Comparison of ENCODE assay signal across 25 cellular contexts in genomic region chr6:103396768-103397167, GRCh38.
"Had no signal": no experiment of that assay in that cellular context is flagged by ENCODE, and none has a peak within 500 bp of the region (broad histone marks: within the 10 kb centered on the region; RNA-seq: fewer than 3 reads in every experiment).

No MANE protein-coding gene starts in this region.

- H3K4me3 ChIP-seq: colonic mucosa, coronary artery, dorsolateral prefrontal cortex, esophagus muscularis mucosa, esophagus squamous epithelium, gastrocnemius medialis, gastroesophageal sphincter, heart left ventricle, heart right ventricle had no signal

- H3K9me3 ChIP-seq: colonic mucosa, gastrocnemius medialis had no signal

- H3K27ac Mint-ChIP-seq: dendritic cell treated with granulocyte-macrophage colony-stimulating factor and Interleukin-4, amounts not matched to agents 40 ng/mL and 50 ng/mL, for 4 days; effector memory CD8-positive, alpha-beta T cell; endodermal cell had no signal

- H3K27ac ChIP-seq: colonic mucosa, coronary artery, dorsolateral prefrontal cortex, epithelial cell of prostate, esophagus muscularis mucosa, esophagus squamous epithelium, foreskin keratinocyte, gastrocnemius medialis, gastroesophageal sphincter, heart left ventricle, heart right ventricle had no signal

- ATAC-seq: effector memory CD8-positive, alpha-beta T cell; esophagus mucosa; foreskin keratinocyte; gastrocnemius medialis; gastroesophageal sphincter; heart left ventricle; heart right ventricle had no signal

- H3K4me3 Mint-ChIP-seq: dendritic cell treated with granulocyte-macrophage colony-stimulating factor and Interleukin-4, amounts not matched to agents 40 ng/mL and 50 ng/mL, for 4 days; effector memory CD8-positive, alpha-beta T cell; endodermal cell had no signal

- DNase-seq: colonic mucosa; cortex of kidney; dermis blood vessel endothelial cell; dorsolateral prefrontal cortex; effector CD4-positive, alpha-beta T cell; effector CD8-positive, alpha-beta T cell; effector memory CD4-positive, alpha-beta T cell; effector memory CD8-positive, alpha-beta T cell; endodermal cell; erythroblast; esophagus squamous epithelium; foreskin fibroblast; foreskin keratinocyte; foreskin melanocyte; gastrocnemius medialis; glutamatergic neuron; head of caudate nucleus; heart left ventricle; heart right ventricle had no signal

- H3K27me3 Mint-ChIP-seq: dendritic cell treated with granulocyte-macrophage colony-stimulating factor and Interleukin-4, amounts not matched to agents 40 ng/mL and 50 ng/mL, for 4 days; effector memory CD8-positive, alpha-beta T cell had no signal

- H3K36me3 ChIP-seq: colonic mucosa, esophagus muscularis mucosa, esophagus squamous epithelium, gastrocnemius medialis, gastroesophageal sphincter, heart left ventricle, heart right ventricle had no signal

- H3K4me1 ChIP-seq: colonic mucosa, esophagus muscularis mucosa, esophagus squamous epithelium, foreskin keratinocyte, gastrocnemius medialis, gastroesophageal sphincter, heart left ventricle, heart right ventricle had no signal

- H3K4me1 Mint-ChIP-seq: endodermal cell had no signal
